Comparison of ENCODE assay signal across 7 cellular contexts in the genomic region with DNA sequence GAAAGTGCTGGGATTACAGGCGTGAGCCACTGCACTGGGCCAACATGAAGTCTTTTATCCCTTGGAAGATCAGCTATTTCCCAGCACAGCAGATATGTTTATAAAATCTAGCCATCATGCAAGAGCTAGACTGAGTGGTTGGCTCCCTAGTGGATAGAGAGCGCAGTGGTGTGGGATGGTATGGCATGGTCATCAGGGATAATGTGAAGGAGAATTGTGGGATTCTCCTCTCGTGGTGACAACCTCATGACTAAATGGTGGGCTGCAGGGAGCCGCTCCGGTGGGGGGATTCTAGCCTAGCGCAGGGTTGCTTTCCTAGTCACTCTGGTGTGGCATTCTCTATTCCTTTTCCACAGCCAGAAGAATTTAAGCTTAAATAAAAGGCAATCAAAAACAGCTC.
"Had no signal": no experiment of that assay in that cellular context is flagged by ENCODE, and none has a peak within 500 bp of the region (broad histone marks: within the 10 kb centered on the region; RNA-seq: fewer than 3 reads in every experiment).

No MANE protein-coding gene starts in this region.

- H3K36me3 ChIP-seq: HAP-1 had no signal

- H3K4me2 ChIP-seq: GM23338 had no signal

- H3K9me3 ChIP-seq: HAP-1 had no signal

- DNase-seq: HFFc6 had no signal

- H3K27ac ChIP-seq: HL-60 had no signal

- ATAC-seq: GM23338, HCT116, HepG2 had no signal

- H3K4me3 Mint-ChIP-seq: GM23338, HFFc6 had no signal

- H3K27ac Mint-ChIP-seq: GM23338, HFFc6, IgD-negative memory B cell had no signal

- H3K4me3 ChIP-seq: GM23338, HAP-1 had no signal

- H3K4me1 ChIP-seq: HAP-1 had no signal

- H3K27me3 Mint-ChIP-seq: IgD-negative memory B cell had no signal

- H3K9me3 Mint-ChIP-seq: GM23338, HFFc6, IgD-negative memory B cell had no signal
